1 cellular context compared by ENCODE assay signal in genomic region chr1:193368302-193368701, GRCh38.
TF ChIP-seq lines count a peak whose summit lies in the region.

No MANE protein-coding gene starts in this region.

TF ChIP-seq in HepG2, 621 proteins besides CTCF, POLR2A, EP300 and RAD21 (continued from another document):
- TF ChIP-seq ZNF142 (CRISPR knock-in tag; IDR thresholded peaks at IDR 0.05) = no peak
- no peak for TF ChIP-seq RFX5 (IDR thresholded peaks at IDR 0.05; ENCODE audit: low read depth, low read length)
- no peak for TF ChIP-seq ZFP41 (CRISPR knock-in tag; IDR thresholded peaks at IDR 0.05; ENCODE audit: borderline replicate concordance)
- no peak for TF ChIP-seq CSRNP1 (CRISPR knock-in tag; IDR thresholded peaks at IDR 0.05)
- no peak for TF ChIP-seq MXD4 (CRISPR knock-in tag; IDR thresholded peaks at IDR 0.05)
